In the genomic region with DNA sequence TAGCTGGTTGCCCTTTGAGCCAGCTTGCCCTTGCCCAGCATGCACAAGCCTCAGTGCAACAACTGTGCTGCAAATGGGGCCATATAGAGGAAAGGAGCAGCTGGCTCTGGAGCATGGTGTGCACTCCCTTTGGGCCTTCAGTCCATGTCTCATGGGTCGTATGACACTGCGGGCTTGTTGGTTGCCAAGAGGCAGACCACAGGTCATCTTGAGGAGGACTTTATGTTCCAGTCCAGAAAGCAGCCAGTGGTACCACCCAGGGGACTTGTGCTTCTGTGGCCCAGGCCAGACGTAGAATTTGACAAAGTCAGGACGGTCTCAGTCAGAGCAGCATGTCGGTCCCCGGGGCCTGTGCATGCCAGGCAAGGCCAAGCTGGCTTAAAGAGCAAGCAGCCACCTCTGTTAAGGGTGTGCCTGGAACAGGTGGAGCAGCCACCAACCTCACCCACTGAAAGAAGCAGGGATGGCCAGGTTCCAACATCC, we compare ENCODE assay signal across 6 cellular contexts. TPM values are rescaled to one million over a fixed set of nuclear protein-coding genes. Genes with fewer than 3 reads are reported as not detected.
"Had no signal": no experiment of that assay in that cellular context is flagged by ENCODE, and none has a peak within 500 bp of the region (broad histone marks: within the 10 kb centered on the region; RNA-seq: fewer than 3 reads in every experiment).

No MANE protein-coding gene starts in this region.

RNA-seq across cellular contexts. Expression of gene POTEH, which starts 49.1 kb away (rescaled TPM):
- total RNA-seq: LHCN-M2, MCF 10A, NCI-H460, PC-9, Right ventricle myocardium superior, SJSA1 had no signal
